Comparison of ENCODE assay signal across 18 cellular contexts in genomic region chr21:42376338-42376982, GRCh38. TPM values are rescaled to one million over a fixed set of nuclear protein-coding genes. Genes with fewer than 3 reads are reported as not detected.
DNase-seq lines count a peak whose midpoint lies in the region; ATAC-seq and TF ChIP-seq lines count a peak whose summit lies in the region.
"Had no signal": no experiment of that assay in that cellular context is flagged by ENCODE, and none has a peak within 500 bp of the region (broad histone marks: within the 10 kb centered on the region; RNA-seq: fewer than 3 reads in every experiment).

No MANE protein-coding gene starts in this region.

- H3K27ac Mint-ChIP-seq in activated CD4-positive, alpha-beta memory T cell treated with anti-CD3 and anti-CD28 coated beads for 36 hours: peak overlapping the region; percentile 95
- H3K27ac Mint-ChIP-seq in activated CD4-positive, alpha-beta memory T cell treated with anti-CD3 and anti-CD28 coated beads, Interleukin-2, amount 10 ng/mL, durations not matched to agents 7 days and 5 days: no peak overlapping the region
- peak overlapping the region; percentile 45 for H3K27ac Mint-ChIP-seq in stimulated activated effector memory CD8-positive, alpha-beta T cell treated with anti-CD3 and anti-CD28 coated beads, Interleukin-12 subunit alpha, Interleukin-12 subunit beta, amount 100 ng/mL, for 72 hours

- H3K36me3 ChIP-seq in HAP-1 (replicated peaks): no peaks in the 10 kb centered on the region
- H3K36me3 ChIP-seq: SJSA1 had no signal

- peaks cover under 1% of the 10 kb centered on the region for H3K9me3 Mint-ChIP-seq in activated CD4-positive, alpha-beta memory T cell treated with anti-CD3 and anti-CD28 coated beads for 36 hours
- peaks cover 1% of the 10 kb centered on the region for H3K9me3 Mint-ChIP-seq in activated CD4-positive, alpha-beta memory T cell treated with anti-CD3 and anti-CD28 coated beads, Interleukin-2, amount 10 ng/mL, durations not matched to agents 7 days and 5 days
- H3K9me3 Mint-ChIP-seq in stimulated activated effector memory CD8-positive, alpha-beta T cell treated with anti-CD3 and anti-CD28 coated beads, Interleukin-12 subunit alpha, Interleukin-12 subunit beta, amount 100 ng/mL, for 72 hours: no peaks in the 10 kb centered on the region

- in situ Hi-C loops in HAP-1 (cut with MboI; ENCODE audit: low sequenced_read_pairs): no loop called here

- no peaks in the 10 kb centered on the region for H3K9me3 ChIP-seq in HAP-1
- H3K9me3 ChIP-seq: SJSA1 had no signal

- intact Hi-C loops in activated CD4-positive, alpha-beta memory T cell treated with anti-CD3 and anti-CD28 coated beads for 36 hours (cut with micrococcal nuclease): no loop called here
- intact Hi-C loops in left ventricle myocardium superior (cut with micrococcal nuclease): no loop called here

- CTCF ChIA-PET in activated CD4-positive, alpha-beta memory T cell treated with anti-CD3 and anti-CD28 coated beads for 36 hours (lab: Charles Lee): no interaction called here
- CTCF ChIA-PET in activated CD4-positive, alpha-beta memory T cell treated with anti-CD3 and anti-CD28 coated beads, Interleukin-2, amount 10 ng/mL, durations not matched to agents 7 days and 5 days (lab: Charles Lee): no interaction called here

- ATAC-seq in foreskin keratinocyte: no peak
- no peak for ATAC-seq in stimulated activated effector memory CD8-positive, alpha-beta T cell treated with anti-CD3 and anti-CD28 coated beads, Interleukin-12 subunit alpha, Interleukin-12 subunit beta, amount 100 ng/mL, for 72 hours
- no peak for ATAC-seq in left ventricle myocardium superior
- ATAC-seq: naive thymus-derived CD8-positive, alpha-beta T cell had no signal

- no peak for DNase-seq in activated CD4-positive, alpha-beta memory T cell treated with anti-CD3 and anti-CD28 coated beads for 36 hours
- DNase-seq in activated CD4-positive, alpha-beta memory T cell treated with anti-CD3 and anti-CD28 coated beads, Interleukin-2, amount 10 ng/mL, durations not matched to agents 7 days and 5 days: no peak
- DNase-seq in T-helper 22 cell (ENCODE audit: low read depth) (peak; percentile 28), foreskin keratinocyte (no peak), left ventricle myocardium superior (no peak), C1 segment of cervical spinal cord (lab: John Stamatoyannopoulos, UW) (no peak), HAP-1 (ENCODE audit: low spot score in 2 of 2) (no peak)
- DNase-seq in stimulated activated effector memory CD8-positive, alpha-beta T cell treated with anti-CD3 and anti-CD28 coated beads, Interleukin-12 subunit alpha, Interleukin-12 subunit beta, amount 100 ng/mL, for 72 hours (ENCODE audit: low spot score in 2 of 2): no peak
- DNase-seq: activated naive CD4-positive, alpha-beta T cell; hypothalamus; naive thymus-derived CD8-positive, alpha-beta T cell; NCI-H2171 had no signal

- no peak overlapping the region for H3K4me3 ChIP-seq in HAP-1
- H3K4me3 ChIP-seq: dorsolateral prefrontal cortex, SJSA1 had no signal

- peak; percentile 15 for TF ChIP-seq CTCF in foreskin keratinocyte (conservative IDR thresholded peaks at IDR 0.05)

- H3K36me3 Mint-ChIP-seq in activated CD4-positive, alpha-beta memory T cell treated with anti-CD3 and anti-CD28 coated beads for 36 hours: peaks cover 42% of the 10 kb centered on the region
- H3K36me3 Mint-ChIP-seq in activated CD4-positive, alpha-beta memory T cell treated with anti-CD3 and anti-CD28 coated beads, Interleukin-2, amount 10 ng/mL, durations not matched to agents 7 days and 5 days (ENCODE audit: low read depth): peaks cover 5% of the 10 kb centered on the region
- H3K36me3 Mint-ChIP-seq in stimulated activated effector memory CD8-positive, alpha-beta T cell treated with anti-CD3 and anti-CD28 coated beads, Interleukin-12 subunit alpha, Interleukin-12 subunit beta, amount 100 ng/mL, for 72 hours: peaks cover 60% of the 10 kb centered on the region

- H3K4me1 Mint-ChIP-seq in activated CD4-positive, alpha-beta memory T cell treated with anti-CD3 and anti-CD28 coated beads for 36 hours (ENCODE audit: low read depth): peaks cover 31% of the 10 kb centered on the region
- peaks cover 25% of the 10 kb centered on the region for H3K4me1 Mint-ChIP-seq in activated CD4-positive, alpha-beta memory T cell treated with anti-CD3 and anti-CD28 coated beads, Interleukin-2, amount 10 ng/mL, durations not matched to agents 7 days and 5 days
- H3K4me1 Mint-ChIP-seq in stimulated activated effector memory CD8-positive, alpha-beta T cell treated with anti-CD3 and anti-CD28 coated beads, Interleukin-12 subunit alpha, Interleukin-12 subunit beta, amount 100 ng/mL, for 72 hours: peaks cover 38% of the 10 kb centered on the region

- H3K27me3 ChIP-seq in foreskin keratinocyte (peaks cover 18% of the 10 kb centered on the region), HAP-1 (ENCODE audit: low read depth) (no peaks in the 10 kb centered on the region)
- H3K27me3 ChIP-seq: SJSA1 had no signal

- POLR2A ChIA-PET in activated CD4-positive, alpha-beta memory T cell treated with anti-CD3 and anti-CD28 coated beads for 36 hours (lab: Charles Lee): no interaction called here
- POLR2A ChIA-PET in activated CD4-positive, alpha-beta memory T cell treated with anti-CD3 and anti-CD28 coated beads, Interleukin-2, amount 10 ng/mL, durations not matched to agents 7 days and 5 days (lab: Charles Lee): no interaction called here

- H3K4me1 ChIP-seq in foreskin keratinocyte (no peaks in the 10 kb centered on the region), HAP-1 (no peaks in the 10 kb centered on the region)
- H3K4me1 ChIP-seq: SJSA1 had no signal

- no peak overlapping the region for H3K27ac ChIP-seq in foreskin keratinocyte
- H3K27ac ChIP-seq: dorsolateral prefrontal cortex, SJSA1 had no signal

- no peaks in the 10 kb centered on the region for H3K27me3 Mint-ChIP-seq in activated CD4-positive, alpha-beta memory T cell treated with anti-CD3 and anti-CD28 coated beads for 36 hours
- no peaks in the 10 kb centered on the region for H3K27me3 Mint-ChIP-seq in activated CD4-positive, alpha-beta memory T cell treated with anti-CD3 and anti-CD28 coated beads, Interleukin-2, amount 10 ng/mL, durations not matched to agents 7 days and 5 days

- no peak overlapping the region for H3K4me3 Mint-ChIP-seq in activated CD4-positive, alpha-beta memory T cell treated with anti-CD3 and anti-CD28 coated beads for 36 hours
- H3K4me3 Mint-ChIP-seq in activated CD4-positive, alpha-beta memory T cell treated with anti-CD3 and anti-CD28 coated beads, Interleukin-2, amount 10 ng/mL, durations not matched to agents 7 days and 5 days: no peak overlapping the region
- no peak overlapping the region for H3K4me3 Mint-ChIP-seq in stimulated activated effector memory CD8-positive, alpha-beta T cell treated with anti-CD3 and anti-CD28 coated beads, Interleukin-12 subunit alpha, Interleukin-12 subunit beta, amount 100 ng/mL, for 72 hours
- H3K4me3 Mint-ChIP-seq: CD8-positive, alpha-beta memory T cell; naive thymus-derived CD8-positive, alpha-beta T cell had no signal

RNA-seq across cellular contexts. Expression of gene TFF1, which starts 10.1 kb away (rescaled TPM):
- not detected for total RNA-seq in activated CD4-positive, alpha-beta memory T cell treated with anti-CD3 and anti-CD28 coated beads for 36 hours
- not detected for total RNA-seq in activated CD4-positive, alpha-beta memory T cell treated with anti-CD3 and anti-CD28 coated beads, Interleukin-2, amount 10 ng/mL, durations not matched to agents 7 days and 5 days
- total RNA-seq in foreskin keratinocyte: not detected in 2 replicates
- not detected in 2 replicates for polyA plus RNA-seq in foreskin keratinocyte
- total RNA-seq in left ventricle myocardium superior: not detected
- total RNA-seq: A673; CD8-positive, alpha-beta memory T cell; dorsolateral prefrontal cortex; naive thymus-derived CD8-positive, alpha-beta T cell; renal cortical epithelial cell; SJSA1; temporal lobe had no signal
- polyA plus RNA-seq: CD8-positive, alpha-beta memory T cell; naive thymus-derived CD8-positive, alpha-beta T cell had no signal

RNA-seq across cellular contexts. Expression of gene TMPRSS3, which starts 19.4 kb away (rescaled TPM):
- 10 to 100 TPM; 47.6 to 49.8 TPM for total RNA-seq in activated CD4-positive, alpha-beta memory T cell treated with anti-CD3 and anti-CD28 coated beads for 36 hours
- total RNA-seq in activated CD4-positive, alpha-beta memory T cell treated with anti-CD3 and anti-CD28 coated beads, Interleukin-2, amount 10 ng/mL, durations not matched to agents 7 days and 5 days: 10 to 100 TPM; 24.6 to 24.8 TPM
- not detected in 2 replicates for total RNA-seq in foreskin keratinocyte
- not detected in 2 replicates for polyA plus RNA-seq in foreskin keratinocyte
- total RNA-seq in left ventricle myocardium superior: not detected
- total RNA-seq: A673, temporal lobe had no signal

RNA-seq across cellular contexts. Expression of gene TFF2, which starts 25.7 kb away (rescaled TPM):
- total RNA-seq in activated CD4-positive, alpha-beta memory T cell treated with anti-CD3 and anti-CD28 coated beads for 36 hours: not detected
- total RNA-seq in activated CD4-positive, alpha-beta memory T cell treated with anti-CD3 and anti-CD28 coated beads, Interleukin-2, amount 10 ng/mL, durations not matched to agents 7 days and 5 days: not detected
- total RNA-seq in foreskin keratinocyte: not detected in 2 replicates
- polyA plus RNA-seq in foreskin keratinocyte: not detected in 2 replicates
- not detected for total RNA-seq in left ventricle myocardium superior
- total RNA-seq: A673; CD8-positive, alpha-beta memory T cell; dorsolateral prefrontal cortex; naive thymus-derived CD8-positive, alpha-beta T cell; renal cortical epithelial cell; SJSA1; temporal lobe had no signal
- polyA plus RNA-seq: CD8-positive, alpha-beta memory T cell; naive thymus-derived CD8-positive, alpha-beta T cell had no signal

RNA-seq across cellular contexts. Expression of gene UBASH3A, which starts 27.2 kb away (rescaled TPM):
- total RNA-seq in activated CD4-positive, alpha-beta memory T cell treated with anti-CD3 and anti-CD28 coated beads for 36 hours: 10 to 100 TPM; 27.2 to 29.4 TPM
- total RNA-seq in activated CD4-positive, alpha-beta memory T cell treated with anti-CD3 and anti-CD28 coated beads, Interleukin-2, amount 10 ng/mL, durations not matched to agents 7 days and 5 days: 10 to 100 TPM; 67.8 to 70.6 TPM
- not detected in 2 replicates for total RNA-seq in foreskin keratinocyte
- not detected in 2 replicates for polyA plus RNA-seq in foreskin keratinocyte
- total RNA-seq in left ventricle myocardium superior: not detected
- total RNA-seq: A673, renal cortical epithelial cell, SJSA1, temporal lobe had no signal

Comparison
In these comparisons a context has a peak if more than half of its experiments do, and no peak if none do; other contexts are left out.
1. RNA of gene TMPRSS3, which starts 19.4 kb away (total RNA-seq): 47.6 to 49.8 TPM in activated CD4-positive, alpha-beta memory T cell treated with anti-CD3 and anti-CD28 coated beads for 36 hours and 24.6 to 24.8 TPM in activated CD4-positive, alpha-beta memory T cell treated with anti-CD3 and anti-CD28 coated beads, Interleukin-2, amount 10 ng/mL, durations not matched to agents 7 days and 5 days; not detected in left ventricle myocardium superior (single experiment) and not detected in foreskin keratinocyte; every median in the first group is over 10 times any median in the second.